ENCODE assay signal across 9 cellular contexts in the genomic region with DNA sequence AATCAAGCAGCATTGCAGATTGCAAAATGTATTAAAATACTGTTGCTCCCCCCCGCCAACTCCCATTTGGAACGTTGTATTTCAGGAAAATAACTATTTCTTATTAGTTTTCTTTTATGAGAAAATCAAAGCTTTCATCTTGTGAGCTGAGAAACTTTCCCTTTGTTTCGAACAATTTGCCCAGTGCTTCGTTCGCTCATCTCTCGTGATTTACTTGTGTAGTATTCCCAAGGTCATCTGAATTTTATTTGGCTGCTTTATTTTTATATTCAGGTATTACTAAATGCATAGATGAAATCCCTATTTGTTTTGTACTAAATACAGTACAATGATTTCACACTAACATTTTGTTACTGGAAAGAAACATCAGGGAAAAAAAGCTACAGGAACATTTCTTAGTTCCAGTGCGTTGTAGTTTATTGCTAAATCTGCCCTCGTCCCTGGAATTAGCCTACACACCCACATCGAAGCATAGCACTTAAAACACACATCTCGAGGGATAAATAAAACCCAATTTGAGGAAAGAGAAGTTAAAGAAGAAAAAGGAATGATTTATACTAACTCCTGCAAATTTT. TPM values are rescaled to one million over a fixed set of nuclear protein-coding genes. Genes with fewer than 3 reads are reported as not detected.
A peak's percentile ranks its signal among the peaks of the same experiment; 100 is the strongest.
DNase-seq lines count a peak whose midpoint lies in the region; ATAC-seq and TF ChIP-seq lines count a peak whose summit lies in the region.
"Had no signal": no experiment of that assay in that cellular context is flagged by ENCODE, and none has a peak within 500 bp of the region (broad histone marks: within the 10 kb centered on the region; RNA-seq: fewer than 3 reads in every experiment).

No MANE protein-coding gene starts in this region.

- 1 to 3% (median 2%) methylated on average over 10 of the region's 10 CpGs for WGBS in stomach, 5 donors

- H3K36me3 Mint-ChIP-seq in immature natural killer cell, result no peaks in the 10 kb centered on the region

- H3K36me3 ChIP-seq in HEK293 (ENCODE audit: control insufficient read depth in 2 of 2, insufficient read depth in 1 of 2, low read length in 2 of 2) (no peaks in the 10 kb centered on the region), adipocyte (ENCODE audit: control insufficient read depth, insufficient read depth, low read length, severe bottlenecking) (no peaks in the 10 kb centered on the region), stomach (no peaks in the 10 kb centered on the region)

- H3K9me3 ChIP-seq in HEK293 (ENCODE audit: control insufficient read depth, insufficient read depth, low read depth, low read length), result no peaks in the 10 kb centered on the region
- no peaks in the 10 kb centered on the region for H3K9me3 ChIP-seq in adipocyte (ENCODE audit: control insufficient read depth, low read length)
- no peaks in the 10 kb centered on the region for H3K9me3 ChIP-seq in stomach

- no peak for TF ChIP-seq POLR2A in stomach (IDR thresholded peaks at IDR 0.05)

- H3K4me3 ChIP-seq in AG10803 (ENCODE audit: low read length) (peak overlapping the region; percentile 73), HEK293 (ENCODE audit: low read depth, low read length) (peak overlapping the region; percentile 59), adipocyte (ENCODE audit: low read length) (peak overlapping the region; percentile 90), stomach (peak overlapping the region; percentile 56 to 69 (median 66))

- TF ChIP-seq CTCF in AG10803 (conservative IDR thresholded peaks at IDR 0.05; ENCODE audit: low read length) (no peak), HEK293 (tag by site-specific recombination; IDR thresholded peaks at IDR 0.05) (no peak), stomach (IDR thresholded peaks at IDR 0.05) (no peak)

- H3K27ac ChIP-seq in HEK293 (ENCODE audit: extremely low read depth, low read depth, low read length), result peak overlapping the region; percentile 8; the same call in 1 of the 2 replicates
- peak overlapping the region in 4 of 5 donors; percentile 88 to 94 (median 91) for H3K27ac ChIP-seq in stomach

- CTCF ChIA-PET in HEK293 (lab: Yijun Ruan, JAX), result interaction anchor here (0.7 to 1.3 kb wide), 4 partner anchors 86 to 734 kb away, joined by 3 to 4 read pairs (median 3); partner anchors contain the start of gene COMMD3

- TF ChIP-seq EP300 in stomach (IDR thresholded peaks at IDR 0.05), result no peak

- ATAC-seq in GM19397 (IDR thresholded peaks at IDR 0.05; ENCODE audit: unreplicated experiment), result no peak

- peaks cover 25 to 35% of the 10 kb centered on the region in 2 donors for H3K4me1 Mint-ChIP-seq in immature natural killer cell

- H3K27ac Mint-ChIP-seq in immature natural killer cell, result peak overlapping the region; percentile 86 to 99 (median 93)

- peaks cover 0 to 2% (median 0%) of the 10 kb centered on the region in 6 donors for H3K9me3 Mint-ChIP-seq in immature natural killer cell

- H3K4me3 Mint-ChIP-seq in immature natural killer cell, result peak overlapping the region; percentile 87 to 98 (median 95)

- peak overlapping the region; percentile 87 for H3K9ac ChIP-seq in adipocyte (ENCODE audit: low read length)

- H3K27me3 Mint-ChIP-seq in immature natural killer cell (ENCODE audit: low read depth in 3 of 3), result peaks cover 21 to 32% (median 28%) of the 10 kb centered on the region in 3 donors

- H3K4me1 ChIP-seq in HEK293 (ENCODE audit: control insufficient read depth, insufficient read depth, low read length), result no peaks in the 10 kb centered on the region
- peaks cover 4% of the 10 kb centered on the region for H3K4me1 ChIP-seq in adipocyte (ENCODE audit: control insufficient read depth, insufficient read depth, low read length)
- peaks cover 0 to 12% (median 3%) of the 10 kb centered on the region in 4 donors for H3K4me1 ChIP-seq in stomach

- DNase-seq in AG10803 (ENCODE audit: low read depth), result peak; percentile 8
- DNase-seq in adipocyte (ENCODE audit: low read depth), result peak; percentile 59
- DNase-seq in immature natural killer cell, result no peak
- DNase-seq in stomach, result no peak
- DNase-seq in NK-92 treated with Interleukin-12 subunit alpha and Interleukin-12 subunit beta, amount 100 ng/mL, for 24 hours (lab: John Stamatoyannopoulos, UW), result no peak
- DNase-seq in activated CD4-positive, CD25-positive, alpha-beta regulatory T cell (lab: John Stamatoyannopoulos, UW), result no peak

- POLR2A ChIA-PET in HEK293 (lab: Yijun Ruan, JAX), result interaction anchor here (0.7 to 3.3 kb wide), 10 partner anchors 87 to 712 kb away, joined by 3 to 37 read pairs (median 4); partner anchors contain the start of genes COMMD3 and DNAJC1

- intact Hi-C loops in stomach (cut with DNase I; ENCODE audit: low total_unique reads), result loop anchor here (10.0 kb wide), 1 partner anchor 215 kb away; no protein-coding TSS in a partner anchor

- H3K27me3 ChIP-seq in adipocyte (replicated peaks; ENCODE audit: control insufficient read depth, insufficient read depth, low read length) (no peaks in the 10 kb centered on the region), stomach (peaks cover 0 to 3% (median 0%) of the 10 kb centered on the region in 3 donors)

TF ChIP-seq in HEK293, 187 proteins besides CTCF, POLR2A, EP300 and RAD21:
- TF ChIP-seq ZNF157 (tag by site-specific recombination; IDR thresholded peaks at IDR 0.05), result no peak
- no peak for TF ChIP-seq ZSCAN30 (tag by site-specific recombination; IDR thresholded peaks at IDR 0.05)
- no peak for TF ChIP-seq OVOL3 (tag by site-specific recombination; IDR thresholded peaks at IDR 0.05)
- TF ChIP-seq SP3 (tag by site-specific recombination; IDR thresholded peaks at IDR 0.05), result no peak
- TF ChIP-seq ZNF354C (tag by site-specific recombination; IDR thresholded peaks at IDR 0.05; ENCODE audit: borderline replicate concordance, low read depth), result no peak
- no peak for TF ChIP-seq ZNF391 (tag by site-specific recombination; IDR thresholded peaks at IDR 0.05; ENCODE audit: borderline replicate concordance, low read depth)
- peak; percentile 6 for TF ChIP-seq ZNF529 (tag by site-specific recombination; IDR thresholded peaks at IDR 0.05; ENCODE audit: insufficient replicate concordance)
- peak; percentile 35 for TF ChIP-seq ZNF335 (tag by site-specific recombination; conservative IDR thresholded peaks at IDR 0.05)
- TF ChIP-seq KLF9 (tag by site-specific recombination; IDR thresholded peaks at IDR 0.05; ENCODE audit: low read depth), result peak; percentile 42; the same call in 1 of the 2 replicates
- no peak for TF ChIP-seq ZNF768 (tag by site-specific recombination; IDR thresholded peaks at IDR 0.05)
- no peak for TF ChIP-seq ZNF2 (tag by site-specific recombination; IDR thresholded peaks at IDR 0.05)
- peak; percentile 50; the same call in 1 of the 2 replicates for TF ChIP-seq PRDM1 (tag by site-specific recombination; IDR thresholded peaks at IDR 0.05)
- no peak for TF ChIP-seq ZNF433 (tag by site-specific recombination; IDR thresholded peaks at IDR 0.05; ENCODE audit: low read depth)
- TF ChIP-seq ZNF48 (tag by site-specific recombination; IDR thresholded peaks at IDR 0.05), result no peak
- TF ChIP-seq, protein P1, sequence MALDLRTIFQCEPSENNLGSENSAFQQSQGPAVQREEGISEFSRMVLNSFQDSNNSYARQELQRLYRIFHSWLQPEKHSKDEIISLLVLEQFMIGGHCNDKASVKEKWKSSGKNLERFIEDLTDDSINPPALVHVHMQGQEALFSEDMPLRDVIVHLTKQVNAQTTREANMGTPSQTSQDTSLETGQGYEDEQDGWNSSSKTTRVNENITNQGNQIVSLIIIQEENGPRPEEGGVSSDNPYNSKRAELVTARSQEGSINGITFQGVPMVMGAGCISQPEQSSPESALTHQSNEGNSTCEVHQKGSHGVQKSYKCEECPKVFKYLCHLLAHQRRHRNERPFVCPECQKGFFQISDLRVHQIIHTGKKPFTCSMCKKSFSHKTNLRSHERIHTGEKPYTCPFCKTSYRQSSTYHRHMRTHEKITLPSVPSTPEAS (tag by site-specific recombination; IDR thresholded peaks at IDR 0.05), result no peak
- no peak for TF ChIP-seq ZNF324 (tag by site-specific recombination; IDR thresholded peaks at IDR 0.05)
- no peak for TF ChIP-seq MYNN (tag by site-specific recombination; IDR thresholded peaks at IDR 0.05; ENCODE audit: borderline replicate concordance)
- TF ChIP-seq ZNF843 (tag by site-specific recombination; IDR thresholded peaks at IDR 0.05), result no peak
- TF ChIP-seq ZFHX2 (tag by site-specific recombination; conservative IDR thresholded peaks at IDR 0.05), result 0 out of 2 replicates have a peak, but pooled peaks have one; percentile 10
- no peak for TF ChIP-seq ZNF621 (tag by site-specific recombination; IDR thresholded peaks at IDR 0.05)
- TF ChIP-seq ZNF426 (tag by site-specific recombination; IDR thresholded peaks at IDR 0.05), result no peak
- no peak for TF ChIP-seq ZNF792 (tag by site-specific recombination; IDR thresholded peaks at IDR 0.05)
- no peak for TF ChIP-seq ZNF37A (tag by site-specific recombination; IDR thresholded peaks at IDR 0.05)
- TF ChIP-seq GLIS2 (tag by site-specific recombination; IDR thresholded peaks at IDR 0.05), result no peak
- TF ChIP-seq TCF7L2 (IDR thresholded peaks at IDR 0.05; ENCODE audit: borderline replicate concordance, low read depth, low read length), result no peak
- no peak for TF ChIP-seq ZNF416 (tag by site-specific recombination; IDR thresholded peaks at IDR 0.05)
- no peak for TF ChIP-seq ZNF223 (tag by site-specific recombination; IDR thresholded peaks at IDR 0.05)
- TF ChIP-seq ZNF19 (tag by site-specific recombination; IDR thresholded peaks at IDR 0.05; ENCODE audit: low read depth), result no peak
- TF ChIP-seq ZNF791 (tag by site-specific recombination; IDR thresholded peaks at IDR 0.05), result no peak
- no peak for TF ChIP-seq ZIC2 (tag by site-specific recombination; IDR thresholded peaks at IDR 0.05)
- no peak for TF ChIP-seq ZNF514 (tag by site-specific recombination; IDR thresholded peaks at IDR 0.05)
- no peak for TF ChIP-seq ZNF146 (tag by site-specific recombination; IDR thresholded peaks at IDR 0.05)
- no peak for TF ChIP-seq HOXC10 (CRISPR knock-in tag; IDR thresholded peaks at IDR 0.05)

RNA-seq across cellular contexts. Expression of gene EBLN1, which starts 12.0 kb away (rescaled TPM):
- polyA plus RNA-seq in immature natural killer cell (not detected), stomach (not detected)
- not detected for total RNA-seq in stomach
- total RNA-seq: pulmonary artery endothelial cell had no signal

Comparison
In these comparisons a context has a peak if more than half of its experiments do, and no peak if none do; other contexts are left out.
1. DNase-seq: peak in AG10803 (single experiment) and adipocyte (single experiment); none in immature natural killer cell (0 of 3), stomach (single experiment), NK-92 treated with Interleukin-12 subunit alpha and Interleukin-12 subunit beta, amount 100 ng/mL, for 24 hours (single experiment) and activated CD4-positive, CD25-positive, alpha-beta regulatory T cell (0 of 4).
2. Peak in every context shown above with its lines, with median percentiles within 50 percentile points of each other: H3K4me3 ChIP-seq.